In genomic region chr19:41570639-41571112, GRCh38 we compare ENCODE assay signal across 8 cellular contexts. TPM values are rescaled to one million over a fixed set of nuclear protein-coding genes. Genes with fewer than 3 reads are reported as not detected.
DNase-seq lines count a peak whose midpoint lies in the region; ATAC-seq and TF ChIP-seq lines count a peak whose summit lies in the region.

No MANE protein-coding gene starts in this region.

- no peak overlapping the region for H3K4me2 ChIP-seq in PC-3 (ENCODE audit: low read length)

- POLR2A ChIA-PET in PC-3 (lab: Charles Lee; ENCODE audit: unreplicated experiment) = no interaction called here

- ATAC-seq in PC-3 (peak; percentile 86), HG02642 (IDR thresholded peaks at IDR 0.05; ENCODE audit: poor library complexity, unreplicated experiment) (no peak)

- no peak overlapping the region for H3K27ac ChIP-seq in PC-3 (ENCODE audit: low read length)
- no peak overlapping the region for H3K27ac ChIP-seq in substantia nigra (ENCODE audit: low read depth, low read length, poor library complexity, severe bottlenecking)

- BruUV-seq in PC-3 (replicated peaks; lab: Mats Ljungman, UMichigan) = no TSS peak

- no peaks in the 10 kb centered on the region for H3K4me1 ChIP-seq in PC-3 (ENCODE audit: insufficient read depth, low read length)

- H3K79me2 ChIP-seq in PC-3 (ENCODE audit: low read length) = no peaks in the 10 kb centered on the region

- intact Hi-C loops in PC-3 (cut with micrococcal nuclease) = no loop called here

- in situ Hi-C loops in KBM-7 (cut with MboI; ENCODE audit: low pct_unique_long_range_greater_than_20kb, low sequenced_read_pairs) = loop anchor here (10.0 kb wide), 1 partner anchor 126 kb away; the partner anchor contains the start of gene ERICH4

- CTCF ChIA-PET in PC-3 (lab: Charles Lee) = no interaction called here

- H3K4me3 ChIP-seq in PC-3 (ENCODE audit: low read length) = no peak overlapping the region
- H3K4me3 ChIP-seq in fibroblast of mammary gland (ENCODE audit: control insufficient read depth, low read depth, low read length) = no peak overlapping the region

- TF ChIP-seq CTCF in PC-3 (conservative IDR thresholded peaks at IDR 0.05; ENCODE audit: low read depth, low read length) (peak; percentile 86), fibroblast of mammary gland (conservative IDR thresholded peaks at IDR 0.05; ENCODE audit: control insufficient read depth, insufficient read depth, low read depth, low read length) (peak; percentile 89)

- no peaks in the 10 kb centered on the region for H3K36me3 ChIP-seq in PC-3 (ENCODE audit: low read depth, low read length)

- no peak overlapping the region for H2AFZ ChIP-seq in PC-3 (ENCODE audit: low read length)

- H3F3A ChIP-seq in PC-3 (ENCODE audit: low read length, unreplicated experiment) = no peaks in the 10 kb centered on the region

- no peaks in the 10 kb centered on the region for H3K9me2 ChIP-seq in PC-3 (replicated peaks; ENCODE audit: low read length)

- H3K9ac ChIP-seq in PC-3 (ENCODE audit: low read length) = no peak overlapping the region

- no peaks in the 10 kb centered on the region for H3K9me3 ChIP-seq in PC-3 (ENCODE audit: low read length)

- peaks cover 29% of the 10 kb centered on the region for H3K27me3 ChIP-seq in PC-3 (ENCODE audit: low read length)

- H4K20me1 ChIP-seq in PC-3 (ENCODE audit: low read length) = no peaks in the 10 kb centered on the region

- DNase-seq in DMS153 (lab: John Stamatoyannopoulos, UW) (peak; percentile 29), KBM-7 (peak; percentile 89), PC-3 (peak; percentile 75), fibroblast of mammary gland (ENCODE audit: low read depth) (peak; percentile 62), non-pigmented ciliary epithelial cell (ENCODE audit: low read depth) (peak; percentile 17), substantia nigra (lab: John Stamatoyannopoulos, UW) (peak in 33 of 49 donors; percentile 5 to 75 (median 43))
- DNase-seq in activated T-cell treated with anti-CD3 and anti-CD28 coated beads, Interleukin-2, amount 50 U/mL, for 1 hour = peak; percentile 85

RNA-seq across cellular contexts. Expression of gene CEACAM21, which starts 5.3 kb away (rescaled TPM):
- total RNA-seq in PC-3 (2014; rRNA removed) = not detected in 2 replicates

RNA-seq across cellular contexts. Expression of gene CEACAM4, which starts 56.2 kb away (rescaled TPM):
- total RNA-seq in PC-3 (2014; rRNA removed) = not detected in 2 replicates

Comparison
In these comparisons a context has a peak if more than half of its experiments do, and no peak if none do; other contexts are left out.
1. DNase-seq: peak in every context shown above with its lines; median percentile 89 in KBM-7; 85 in activated T-cell treated with anti-CD3 and anti-CD28 coated beads, Interleukin-2, amount 50 U/mL, for 1 hour; 75 in PC-3; 62 in fibroblast of mammary gland; 43 in substantia nigra; 29 in DMS153; 17 in non-pigmented ciliary epithelial cell.